Comparison of ENCODE assay signal across 1 cellular context in the genomic region with DNA sequence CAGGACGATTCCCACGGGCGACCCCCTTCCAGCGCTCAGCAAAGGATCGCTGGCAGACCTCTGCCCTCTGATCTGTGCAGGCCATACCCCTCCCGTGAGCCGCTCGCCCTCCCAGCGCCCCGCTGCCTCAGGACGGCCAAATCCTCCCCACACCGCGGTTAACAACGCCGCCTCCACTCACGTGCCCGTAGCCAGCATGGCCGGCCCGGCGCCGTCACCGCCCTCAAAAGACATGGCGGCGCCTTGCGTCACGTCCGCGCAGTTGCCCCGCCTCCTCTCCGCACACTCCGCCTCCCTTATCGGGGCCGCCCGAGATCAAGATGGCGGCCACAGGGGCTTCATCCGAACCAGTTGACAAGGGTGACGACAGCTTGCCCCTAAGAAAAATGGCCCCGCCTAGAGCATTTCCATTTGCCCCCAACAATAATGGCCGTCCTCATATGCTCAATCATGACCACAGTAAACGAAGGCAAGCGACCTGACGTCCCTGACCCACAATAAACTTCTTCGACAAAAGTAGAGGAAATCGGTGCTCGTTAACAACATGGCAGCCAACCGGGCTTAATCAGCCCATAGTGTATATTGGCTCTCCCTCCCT.
A peak's percentile ranks its signal among the peaks of the same experiment; 100 is the strongest.
TF ChIP-seq lines count a peak whose summit lies in the region.

No MANE protein-coding gene starts in this region.

TF ChIP-seq in WTC11, 78 proteins besides CTCF, POLR2A, EP300 and RAD21:
- TF ChIP-seq ZNF317 (CRISPR knock-in tag; IDR thresholded peaks at IDR 0.05; ENCODE audit: borderline replicate concordance, low read depth) = 0 out of 2 replicates have a peak, but pooled peaks have one; percentile 51
- TF ChIP-seq, protein P1, sequence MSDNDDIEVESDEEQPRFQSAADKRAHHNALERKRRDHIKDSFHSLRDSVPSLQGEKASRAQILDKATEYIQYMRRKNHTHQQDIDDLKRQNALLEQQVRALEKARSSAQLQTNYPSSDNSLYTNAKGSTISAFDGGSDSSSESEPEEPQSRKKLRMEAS (CRISPR knock-in tag; IDR thresholded peaks at IDR 0.05) = no peak; the same call in 1 of the 2 replicates
- TF ChIP-seq ZNF532 (CRISPR knock-in tag; IDR thresholded peaks at IDR 0.05; ENCODE audit: borderline replicate concordance) = peak; percentile 90
- peak; percentile 53; the same call in 1 of the 2 replicates for TF ChIP-seq E2F5 (CRISPR knock-in tag; IDR thresholded peaks at IDR 0.05)
- TF ChIP-seq CREM (CRISPR knock-in tag; IDR thresholded peaks at IDR 0.05) = peak; percentile 93
- peak; percentile 82 for TF ChIP-seq ZNF416 (CRISPR knock-in tag; IDR thresholded peaks at IDR 0.05)
- TF ChIP-seq, protein P2, sequence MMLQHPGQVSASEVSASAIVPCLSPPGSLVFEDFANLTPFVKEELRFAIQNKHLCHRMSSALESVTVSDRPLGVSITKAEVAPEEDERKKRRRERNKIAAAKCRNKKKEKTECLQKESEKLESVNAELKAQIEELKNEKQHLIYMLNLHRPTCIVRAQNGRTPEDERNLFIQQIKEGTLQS (CRISPR knock-in tag; conservative IDR thresholded peaks at IDR 0.05) = 0 out of 2 replicates have a peak, but pooled peaks have one; percentile 39
- no peak for TF ChIP-seq ETV6 (CRISPR knock-in tag; IDR thresholded peaks at IDR 0.05)
- TF ChIP-seq ZSCAN18 (CRISPR knock-in tag; IDR thresholded peaks at IDR 0.05) = no peak
- TF ChIP-seq USF1 (CRISPR knock-in tag; IDR thresholded peaks at IDR 0.05) = peak; percentile 81
- 0 out of 2 replicates have a peak, but pooled peaks have one; percentile 62 for TF ChIP-seq CREB1 (CRISPR knock-in tag; IDR thresholded peaks at IDR 0.05)
- TF ChIP-seq HMGXB4 (CRISPR knock-in tag; IDR thresholded peaks at IDR 0.05) = peak; percentile 57; the same call in 1 of the 2 replicates
- peak; percentile 88 for TF ChIP-seq USF2 (CRISPR knock-in tag; IDR thresholded peaks at IDR 0.05)
- TF ChIP-seq CBFB (CRISPR knock-in tag; IDR thresholded peaks at IDR 0.05; ENCODE audit: low read depth) = no peak
- TF ChIP-seq, protein P3, sequence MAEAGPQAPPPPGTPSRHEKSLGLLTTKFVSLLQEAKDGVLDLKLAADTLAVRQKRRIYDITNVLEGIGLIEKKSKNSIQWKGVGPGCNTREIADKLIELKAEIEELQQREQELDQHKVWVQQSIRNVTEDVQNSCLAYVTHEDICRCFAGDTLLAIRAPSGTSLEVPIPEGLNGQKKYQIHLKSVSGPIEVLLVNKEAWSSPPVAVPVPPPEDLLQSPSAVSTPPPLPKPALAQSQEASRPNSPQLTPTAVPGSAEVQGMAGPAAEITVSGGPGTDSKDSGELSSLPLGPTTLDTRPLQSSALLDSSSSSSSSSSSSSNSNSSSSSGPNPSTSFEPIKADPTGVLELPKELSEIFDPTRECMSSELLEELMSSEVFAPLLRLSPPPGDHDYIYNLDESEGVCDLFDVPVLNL (CRISPR knock-in tag; IDR thresholded peaks at IDR 0.05; ENCODE audit: borderline replicate concordance, low read depth) = 0 out of 2 replicates have a peak, but pooled peaks have one; percentile 70
- TF ChIP-seq FOXJ3 (CRISPR knock-in tag; IDR thresholded peaks at IDR 0.05; ENCODE audit: borderline replicate concordance) = no peak
- TF ChIP-seq GABPB1 (CRISPR knock-in tag; IDR thresholded peaks at IDR 0.05) = peak; percentile 69
- no peak for TF ChIP-seq MXD4 (CRISPR knock-in tag; IDR thresholded peaks at IDR 0.05; ENCODE audit: borderline replicate concordance)
- peak; percentile 95 for TF ChIP-seq SP1 (CRISPR knock-in tag; conservative IDR thresholded peaks at IDR 0.05)
- TF ChIP-seq FOXK1 (CRISPR knock-in tag; IDR thresholded peaks at IDR 0.05) = peak; percentile 42; the same call in 1 of the 2 replicates
- no peak for TF ChIP-seq TEAD1 (CRISPR knock-in tag; IDR thresholded peaks at IDR 0.05)
- TF ChIP-seq ZNF232 (CRISPR knock-in tag; IDR thresholded peaks at IDR 0.05) = peak; percentile 84
- TF ChIP-seq SMAD3 (CRISPR knock-in tag; IDR thresholded peaks at IDR 0.05; ENCODE audit: borderline replicate concordance) = peak; percentile 35; the same call in 1 of the 2 replicates
- peak; percentile 28; the same call in 1 of the 2 replicates for TF ChIP-seq NFYB (CRISPR knock-in tag; conservative IDR thresholded peaks at IDR 0.05; ENCODE audit: low read depth)
- TF ChIP-seq ZNF219 (CRISPR knock-in tag; IDR thresholded peaks at IDR 0.05; ENCODE audit: borderline replicate concordance) = no peak
- peak; percentile 96; the same call in 1 of the 2 replicates for TF ChIP-seq FOXP1 (CRISPR knock-in tag; IDR thresholded peaks at IDR 0.05; ENCODE audit: borderline replicate concordance)
- no peak for TF ChIP-seq RELA (CRISPR knock-in tag; IDR thresholded peaks at IDR 0.05; ENCODE audit: borderline replicate concordance)
- TF ChIP-seq MYBL2 (CRISPR knock-in tag; IDR thresholded peaks at IDR 0.05) = no peak
